ENCODE assay signal across 23 cellular contexts in the genomic region with DNA sequence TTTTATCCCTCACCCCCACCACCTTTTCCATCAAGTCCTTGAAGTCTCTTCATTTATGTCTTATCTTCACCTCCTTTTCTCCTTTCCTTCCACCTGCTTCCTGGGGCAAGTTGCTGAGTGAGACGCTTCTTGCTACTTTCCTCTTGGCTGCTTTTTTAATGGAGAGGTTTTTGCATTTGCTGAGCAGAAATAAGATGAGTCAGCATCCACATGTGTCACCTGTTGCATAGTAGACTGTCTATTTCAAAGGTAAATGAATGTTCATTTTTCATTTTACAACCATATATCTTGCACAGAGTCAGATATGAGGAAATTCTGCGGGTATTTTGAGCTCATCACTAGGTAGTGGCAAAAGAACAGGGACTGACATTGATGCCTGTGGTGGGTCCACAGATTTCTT. TPM values are rescaled to one million over a fixed set of nuclear protein-coding genes. Genes with fewer than 3 reads are reported as not detected.
A peak's percentile ranks its signal among the peaks of the same experiment; 100 is the strongest.
DNase-seq lines count a peak whose midpoint lies in the region; ATAC-seq, FAIRE-seq and TF ChIP-seq lines count a peak whose summit lies in the region.
"Had no signal": no experiment of that assay in that cellular context is flagged by ENCODE, and none has a peak within 500 bp of the region (broad histone marks: within the 10 kb centered on the region; RNA-seq: fewer than 3 reads in every experiment).

No MANE protein-coding gene starts in this region.

- no peak overlapping the region for H4K91ac ChIP-seq in H1 (replicated peaks; ENCODE audit: insufficient read length, low read length)

- no peak overlapping the region for H3K18ac ChIP-seq in H1 (ENCODE audit: extremely low read depth, low read length)

- H3K14ac ChIP-seq in H1 (ENCODE audit: insufficient read length): no peak overlapping the region

- WGBS in HepG2 (ENCODE audit: low lambda C conversion rate): 35% methylated on average over 2 of the region's 2 CpGs
- 69% methylated on average over 2 of the region's 2 CpGs for WGBS in right lobe of liver (ENCODE audit: insufficient coverage, low coverage, low lambda C conversion rate, missing lambda C conversion rate)
- 97% methylated on average over 2 of the region's 2 CpGs; no CpG with 5 or more reads in 1 of the 2 experiments for WGBS in H1 (ENCODE audit: extremely low coverage in 1 of 2, insufficient coverage in 1 of 2, insufficient read length in 1 of 2, insufficient replicate concordance in 2 of 2, low coverage in 1 of 2, low lambda C conversion rate in 2 of 2, missing lambda C conversion rate in 1 of 2), 2 experiments

- ATAC-seq in HepG2 (no peak), right lobe of liver (no peak)
- ATAC-seq: CD8-positive, alpha-beta T cell; HCT116 had no signal

- no peak overlapping the region for H2BK12ac ChIP-seq in H1 (ENCODE audit: low read depth, low read length)

- TF ChIP-seq RAD21 in HepG2 (CRISPR knock-in tag; IDR thresholded peaks at IDR 0.05): no peak
- no peak for TF ChIP-seq RAD21 in H1 (IDR thresholded peaks at IDR 0.05 in 1 of 2, conservative IDR thresholded peaks at IDR 0.05 in 1 of 2; ENCODE audit: low read depth in 2 of 2, low read length in 2 of 2)

- H4K20me1 ChIP-seq in HepG2 (ENCODE audit: insufficient read depth, low read length) (no peaks in the 10 kb centered on the region), H1 (replicated peaks in 1 of 2; ENCODE audit: control insufficient read depth in 1 of 2, insufficient read depth in 2 of 2, low read length in 2 of 2) (no peaks in the 10 kb centered on the region)
- H4K20me1 ChIP-seq: BLaER1 treated with 17β-estradiol and CSF1 and Interleukin-3, amounts not matched to agents 10 nM and 100 nM had no signal

- TF ChIP-seq POLR2A in HepG2 (IDR thresholded peaks at IDR 0.05; ENCODE audit: insufficient read depth in 1 of 2, low read depth in 2 of 2, low read length in 2 of 2) (no peak), right lobe of liver (IDR thresholded peaks at IDR 0.05) (no peak), H1 (IDR thresholded peaks at IDR 0.05; ENCODE audit: control extremely low read depth in 1 of 2, low read depth in 2 of 2, low read length in 2 of 2) (no peak)

- H3K56ac ChIP-seq in H1 (replicated peaks; ENCODE audit: insufficient read length, low read depth, low read length): no peak overlapping the region

- BruUV-seq in HepG2 (replicated peaks; lab: Mats Ljungman, UMichigan): no TSS peak

- H3K9me3 ChIP-seq in HepG2 (ENCODE audit: low read length) (no peaks in the 10 kb centered on the region), right lobe of liver (no peaks in the 10 kb centered on the region), H1 (ENCODE audit: insufficient read depth in 2 of 2, low read depth in 1 of 2, low read length in 1 of 2) (no peaks in the 10 kb centered on the region)

- H2BK15ac ChIP-seq in H1 (ENCODE audit: low read length): no peak overlapping the region

- H3K36me3 ChIP-seq in HepG2 (replicated peaks in 1 of 2; ENCODE audit: control insufficient read depth in 1 of 2, insufficient read depth in 2 of 2, low read length in 2 of 2) (no peaks in the 10 kb centered on the region), right lobe of liver (no peaks in the 10 kb centered on the region), H1 (ENCODE audit: control insufficient read depth in 2 of 4, insufficient read depth in 4 of 4, low read length in 3 of 4) (peaks cover 0 to 4% (median 0%) of the 10 kb centered on the region in 4 experiments; a peak in 3 of 8 replicates)
- H3K36me3 ChIP-seq: BLaER1 treated with 17β-estradiol and CSF1 and Interleukin-3, amounts not matched to agents 10 nM and 100 nM had no signal

- H4K5ac ChIP-seq in H1 (ENCODE audit: insufficient read length, low read depth, low read length): no peak overlapping the region

- H2BK120ac ChIP-seq in H1 (replicated peaks; ENCODE audit: low read depth, low read length): no peak overlapping the region

- H3K27ac ChIP-seq in HepG2 (ENCODE audit: extremely low read length, insufficient read depth, low read length) (no peak overlapping the region), right lobe of liver (no peak overlapping the region), H1 (ENCODE audit: low read depth, low read length) (no peak overlapping the region)
- H3K27ac ChIP-seq: 22Rv1; BLaER1 treated with 17β-estradiol and CSF1 and Interleukin-3, amounts not matched to agents 10 nM and 100 nM; GM23248; KMS-11 had no signal

- TF ChIP-seq EP300 in HepG2 (IDR thresholded peaks at IDR 0.05; ENCODE audit: low read depth in 2 of 2, low read length in 2 of 2): no peak
- no peak for TF ChIP-seq EP300 in HepG2 (CRISPR knock-in tag; IDR thresholded peaks at IDR 0.05; ENCODE audit: borderline replicate concordance)
- no peak for TF ChIP-seq EP300 in H1 (IDR thresholded peaks at IDR 0.05; ENCODE audit: borderline replicate concordance in 1 of 2, low read depth in 2 of 2, low read length in 2 of 2)

- H2BK20ac ChIP-seq in H1 (ENCODE audit: low read length): no peak overlapping the region

- CTCF ChIA-PET in HepG2 (lab: Yijun Ruan, JAX; ENCODE audit: low intra/inter-chr PET ratio, low total read pairs): no interaction called here
- CTCF ChIA-PET in H1 (lab: Charles Lee; ENCODE audit: partially characterized antibody): interaction anchor here (0.6 kb wide), 1 partner anchor 115 kb away, joined by 3 read pairs; no protein-coding TSS in a partner anchor

- no peak overlapping the region for H3K23ac ChIP-seq in H1 (ENCODE audit: insufficient read length)

- no peak overlapping the region for H3K4me3 ChIP-seq in HepG2 (replicated peaks in 1 of 3; ENCODE audit: insufficient read depth in 1 of 3, low read depth in 2 of 3, low read length in 3 of 3)
- no peak overlapping the region for H3K4me3 ChIP-seq in right lobe of liver
- no peak overlapping the region for H3K4me3 ChIP-seq in H1 (ENCODE audit: extremely low read depth in 1 of 4, insufficient read depth in 2 of 4, low read depth in 3 of 4, low read length in 4 of 4)
- H3K4me3 ChIP-seq: BLaER1 treated with 17β-estradiol and CSF1 and Interleukin-3, amounts not matched to agents 10 nM and 100 nM; GM23248 had no signal

- peaks cover 9% of the 10 kb centered on the region for H3K4me1 ChIP-seq in HepG2 (ENCODE audit: insufficient read depth, low read length)
- H3K4me1 ChIP-seq in right lobe of liver: no peaks in the 10 kb centered on the region
- peaks cover 0 to 5% (median 0%) of the 10 kb centered on the region in 4 experiments; a peak in 1 of 7 replicates for H3K4me1 ChIP-seq in H1 (replicated peaks in 1 of 4; ENCODE audit: control insufficient read depth in 3 of 4, insufficient read depth in 4 of 4, low read length in 3 of 4)

- no peak overlapping the region for H2BK5ac ChIP-seq in H1 (ENCODE audit: low read depth, low read length)

- H3K27me3 ChIP-seq in HepG2 (ENCODE audit: control insufficient read depth in 1 of 2, insufficient read depth in 2 of 2, low read length in 2 of 2) (no peaks in the 10 kb centered on the region; a peak in 1 of 5 replicates), right lobe of liver (no peaks in the 10 kb centered on the region), H1 (replicated peaks in 1 of 4; ENCODE audit: control insufficient read depth in 3 of 4, extremely low read depth in 1 of 4, insufficient read depth in 3 of 4, low read length in 3 of 4) (no peaks in the 10 kb centered on the region)
- H3K27me3 ChIP-seq: BLaER1 treated with 17β-estradiol and CSF1 and Interleukin-3, amounts not matched to agents 10 nM and 100 nM had no signal

- H3K79me1 ChIP-seq in H1 (ENCODE audit: low read depth, low read length): no peaks in the 10 kb centered on the region

- DNase-seq in HepG2 (ENCODE audit: low spot score) (no peak), right lobe of liver (no peak), H1 (ENCODE audit: low read depth in 1 of 2, low spot score in 2 of 2) (no peak), renal cortical epithelial cell (ENCODE audit: low read depth) (peak; percentile 34), NCI-H526 (lab: John Stamatoyannopoulos, UW) (no peak), DMS79 (lab: John Stamatoyannopoulos, UW) (no peak), SKM-1 treated with dmso at 0.1 percent for 144 hours (lab: John Stamatoyannopoulos, UW; ENCODE audit: unreplicated experiment) (no peak)
- DNase-seq: Calu3; CD8-positive, alpha-beta T cell; DND-41; EL; GM23248; H7 had no signal

- POLR2A ChIA-PET in HepG2 (lab: Yijun Ruan, JAX) (no interaction called here), H1 (lab: Charles Lee; ENCODE audit: partially characterized antibody) (no interaction called here)

- in situ Hi-C loops in HepG2 (cut with HindIII; ENCODE audit: extremely low pct_ligation_motif_present, low pct_unique_long_range_greater_than_20kb): no loop called here

- H2AFZ ChIP-seq in HepG2 (ENCODE audit: low read length) (no peak overlapping the region), H1 (ENCODE audit: low read length) (no peak overlapping the region)
- H2AFZ ChIP-seq: GM23248 had no signal

- intact Hi-C loops in HepG2 (cut with micrococcal nuclease; ENCODE audit: unreplicated experiment) (no loop called here), right lobe of liver (cut with DNase I) (no loop called here)

- no peak overlapping the region for H4K8ac ChIP-seq in H1 (ENCODE audit: extremely low read depth, insufficient read depth, low read length)

- H3K79me2 ChIP-seq in HepG2 (ENCODE audit: insufficient read depth, low read length) (no peaks in the 10 kb centered on the region), H1 (ENCODE audit: control insufficient read depth in 1 of 2, insufficient read depth in 2 of 2, low read length in 2 of 2) (no peaks in the 10 kb centered on the region)

- H3K23me2 ChIP-seq in H1 (ENCODE audit: low read depth, low read length): no peaks in the 10 kb centered on the region

- no peak overlapping the region for H3K4ac ChIP-seq in H1 (replicated peaks; ENCODE audit: insufficient read length, low read depth, low read length)

- H2AK5ac ChIP-seq in H1 (ENCODE audit: low read depth, low read length): no peak overlapping the region

- no peak overlapping the region for H3K4me2 ChIP-seq in HepG2 (ENCODE audit: low read depth, low read length)
- H3K4me2 ChIP-seq in H1 (ENCODE audit: insufficient read depth in 1 of 2, low read depth in 2 of 2, low read length in 2 of 2): no peak overlapping the region
- H3K4me2 ChIP-seq: KMS-11 had no signal

- TF ChIP-seq CTCF in HepG2 (CRISPR knock-in tag; IDR thresholded peaks at IDR 0.05) (no peak), right lobe of liver (IDR thresholded peaks at IDR 0.05) (no peak), H1 (IDR thresholded peaks at IDR 0.05; ENCODE audit: control extremely low read depth in 1 of 3, insufficient read depth in 1 of 3, low read depth in 1 of 3, low read length in 3 of 3) (no peak)

- H3K9ac ChIP-seq in HepG2 (ENCODE audit: insufficient read depth, low read depth, low read length) (no peak overlapping the region), H1 (replicated peaks in 1 of 4; ENCODE audit: extremely low read depth in 1 of 4, low read depth in 3 of 4, low read length in 3 of 4) (no peak overlapping the region)
- H3K9ac ChIP-seq: BLaER1 treated with 17β-estradiol and CSF1 and Interleukin-3, amounts not matched to agents 10 nM and 100 nM; GM23248; KMS-11 had no signal

- FAIRE-seq in HepG2 (lab: Jason Lieb, UNC) (no peak), H1 (lab: Jason Lieb, UNC) (no peak)
- FAIRE-seq: GM12891, GM18507, HTR-8/SVneo had no signal

RNA-seq across cellular contexts. Expression of gene C3orf52, which starts 18.6 kb away (rescaled TPM):
- total RNA-seq in HepG2 (2016; rRNA removed; fragmentation: Illumina TruSeq; extraction: Trizol) (1.0 and 1.2 TPM in 2 replicates), right lobe of liver (under 1 TPM; 0.12 to 0.69 (median 0.34) TPM), renal cortical epithelial cell (33.1 and 68.9 TPM in 2 replicates)
- total RNA-seq in HepG2 (2016; cell fraction: cytosol; rRNA removed; fragmentation: Illumina TruSeq; extraction: Trizol; ENCODE audit: low read depth): 0.18 and 0.30 TPM in 2 replicates
- 0.70 and 1.1 TPM in 2 replicates for total RNA-seq in HepG2 (2016; cell fraction: insoluble cytoplasmic fraction; rRNA removed; fragmentation: Illumina TruSeq; extraction: Trizol)
- 0.55 and 0.62 TPM in 2 replicates for total RNA-seq in HepG2 (2016; cell fraction: membrane; rRNA removed; fragmentation: Illumina TruSeq; extraction: Trizol)
- total RNA-seq in HepG2 (2016; cell fraction: nucleus; rRNA removed; fragmentation: Illumina TruSeq; extraction: Trizol): 1.5 and 1.6 TPM in 2 replicates
- polyA plus RNA-seq in HepG2 (2011; rRNA removed) (0.79 and 1.1 TPM in 2 replicates), H1 (2011; rRNA removed) (8.0 and 9.7 TPM in 2 replicates)
- 0.51 and 0.91 TPM in 2 replicates for polyA plus RNA-seq in HepG2 (2011; cell fraction: cytosol; rRNA removed)
- 1.0 and 2.3 TPM in 2 replicates for polyA plus RNA-seq in HepG2 (2011; cell fraction: nucleus; rRNA removed)
- 0.16 and 0.49 TPM in 2 replicates for polyA plus RNA-seq in HepG2 (2012)
- polyA plus RNA-seq in HepG2 (2016; cell fraction: cytosol; fragmentation: Illumina TruSeq; extraction: Trizol; ENCODE audit: low read depth): 0.14 and 0.20 TPM in 2 replicates
- polyA plus RNA-seq in HepG2 (2016; cell fraction: insoluble cytoplasmic fraction; fragmentation: Illumina TruSeq; extraction: Trizol; ENCODE audit: low read depth): 0.41 and 0.96 TPM in 2 replicates
- polyA plus RNA-seq in HepG2 (2016; cell fraction: membrane; fragmentation: Illumina TruSeq; extraction: Trizol; ENCODE audit: low read depth): 0.31 and 0.32 TPM in 2 replicates
- 1.1 and 1.3 TPM in 2 replicates for polyA plus RNA-seq in HepG2 (2016; cell fraction: nucleus; fragmentation: Illumina TruSeq; extraction: Trizol; ENCODE audit: insufficient read depth, low read depth)
- polyA minus RNA-seq in HepG2 (2011; rRNA and poly(A)+ RNA removed; ENCODE audit: low replicate concordance): 0.28 and 8.6 TPM in 2 replicates
- polyA minus RNA-seq in HepG2 (2011; cell fraction: cytosol; rRNA and poly(A)+ RNA removed): 0.40 and 0.97 TPM in 2 replicates
- polyA minus RNA-seq in HepG2 (2011; cell fraction: nucleus; rRNA and poly(A)+ RNA removed): 4.0 and 5.2 TPM in 2 replicates
- total RNA-seq in H1 (2021; fragmentation: NEBNext Ultra II Directional; extraction: Animal tissue kit (Norgen Biotek cat#: 25700)): 13.1 and 13.2 TPM in 2 replicates
- 10.0 TPM for polyA plus RNA-seq in H1 (2011; cell fraction: cytosol; rRNA removed)
- polyA plus RNA-seq in H1 (2011; cell fraction: nucleus; rRNA removed): 9.3 TPM
- polyA plus RNA-seq in H1 (2012, experiment 1 of 2): 7.6 to 12.8 TPM (median 10.1 TPM) in 4 replicates
- polyA plus RNA-seq in H1 (2012, experiment 2 of 2): 4.7 TPM
- 7.8 TPM for polyA plus RNA-seq in H1 (2013, experiment 1 of 2)
- polyA plus RNA-seq in H1 (2013, experiment 2 of 2): 9.1 TPM
- polyA minus RNA-seq in H1 (2011; rRNA and poly(A)+ RNA removed): 11.9 and 12.6 TPM in 2 replicates
- polyA minus RNA-seq in H1 (2011; cell fraction: cytosol; rRNA and poly(A)+ RNA removed): 4.6 TPM
- polyA minus RNA-seq in H1 (2011; cell fraction: nucleus; rRNA and poly(A)+ RNA removed): 19.9 TPM
- total RNA-seq: G401 had no signal

RNA-seq across cellular contexts. Expression of gene GCSAM, which starts 28.3 kb away (rescaled TPM):
- total RNA-seq in HepG2 (2016; rRNA removed; fragmentation: Illumina TruSeq; extraction: Trizol): not detected in 2 replicates
- total RNA-seq in HepG2 (2016; cell fraction: cytosol; rRNA removed; fragmentation: Illumina TruSeq; extraction: Trizol; ENCODE audit: low read depth): not detected in 2 replicates
- total RNA-seq in HepG2 (2016; cell fraction: insoluble cytoplasmic fraction; rRNA removed; fragmentation: Illumina TruSeq; extraction: Trizol): not detected in 2 replicates
- not detected in 2 replicates for total RNA-seq in HepG2 (2016; cell fraction: membrane; rRNA removed; fragmentation: Illumina TruSeq; extraction: Trizol)
- total RNA-seq in HepG2 (2016; cell fraction: nucleus; rRNA removed; fragmentation: Illumina TruSeq; extraction: Trizol): not detected in 2 replicates
- polyA plus RNA-seq in HepG2 (2011; rRNA removed): not detected in 2 replicates
- 0.05 and 0.07 TPM in 2 replicates for polyA plus RNA-seq in HepG2 (2011; cell fraction: cytosol; rRNA removed)
- not detected in 2 replicates for polyA plus RNA-seq in HepG2 (2011; cell fraction: nucleus; rRNA removed)
- not detected in 2 replicates for polyA plus RNA-seq in HepG2 (2012)
- polyA plus RNA-seq in HepG2 (2016; cell fraction: cytosol; fragmentation: Illumina TruSeq; extraction: Trizol; ENCODE audit: low read depth): not detected in 2 replicates
- not detected in 2 replicates for polyA plus RNA-seq in HepG2 (2016; cell fraction: insoluble cytoplasmic fraction; fragmentation: Illumina TruSeq; extraction: Trizol; ENCODE audit: low read depth)
- not detected in 2 replicates for polyA plus RNA-seq in HepG2 (2016; cell fraction: membrane; fragmentation: Illumina TruSeq; extraction: Trizol; ENCODE audit: low read depth)
- polyA plus RNA-seq in HepG2 (2016; cell fraction: nucleus; fragmentation: Illumina TruSeq; extraction: Trizol; ENCODE audit: insufficient read depth, low read depth): not detected in 2 replicates
- 0.19 TPM in 1 of 2 replicates, not detected in the other for polyA minus RNA-seq in HepG2 (2011; rRNA and poly(A)+ RNA removed; ENCODE audit: low replicate concordance)
- polyA minus RNA-seq in HepG2 (2011; cell fraction: cytosol; rRNA and poly(A)+ RNA removed): not detected in 2 replicates
- polyA minus RNA-seq in HepG2 (2011; cell fraction: nucleus; rRNA and poly(A)+ RNA removed): not detected in 2 replicates
- total RNA-seq in right lobe of liver: under 1 TPM in 2 of 6 experiments, not detected in 4; 0.12 to 0.18 TPM
- total RNA-seq in H1 (2021; fragmentation: NEBNext Ultra II Directional; extraction: Animal tissue kit (Norgen Biotek cat#: 25700)): not detected in 2 replicates
- polyA plus RNA-seq in H1 (2011; rRNA removed): not detected in 2 replicates
- not detected for polyA plus RNA-seq in H1 (2011; cell fraction: cytosol; rRNA removed)
- not detected for polyA plus RNA-seq in H1 (2011; cell fraction: nucleus; rRNA removed)
- 0.80 to 1.5 TPM (median 1.2 TPM) in 4 replicates for polyA plus RNA-seq in H1 (2012, experiment 1 of 2)
- polyA plus RNA-seq in H1 (2012, experiment 2 of 2): 0.04 TPM
- not detected for polyA plus RNA-seq in H1 (2013, experiment 1 of 2)
- polyA plus RNA-seq in H1 (2013, experiment 2 of 2): not detected
- polyA minus RNA-seq in H1 (2011; rRNA and poly(A)+ RNA removed): not detected in 2 replicates
- not detected for polyA minus RNA-seq in H1 (2011; cell fraction: cytosol; rRNA and poly(A)+ RNA removed)
- not detected for polyA minus RNA-seq in H1 (2011; cell fraction: nucleus; rRNA and poly(A)+ RNA removed)
- total RNA-seq in renal cortical epithelial cell: not detected in 2 replicates
- total RNA-seq: A673, Calu3, G401, GM23248, H7 had no signal
- polyA plus RNA-seq: AG04450 had no signal

Comparison
In these comparisons a context has a peak if more than half of its experiments do, and no peak if none do; other contexts are left out.
1. Of the 41 proteins assayed by ChIP-seq in both HepG2 and H1: peak only in HepG2: none; only in H1: none; in both: MAFK; in neither: 40.